ENCODE assay signal across 8 cellular contexts in genomic region chr11:130915556-130916237, GRCh38. TPM values are rescaled to one million over a fixed set of nuclear protein-coding genes. Genes with fewer than 3 reads are reported as not detected.
DNase-seq lines count a peak whose midpoint lies in the region; ATAC-seq and TF ChIP-seq lines count a peak whose summit lies in the region.

No MANE protein-coding gene starts in this region.

- DNase-seq in NOMO-1 treated with DMSO at 0.1 percent for 48 hours (lab: John Stamatoyannopoulos, UW; ENCODE audit: unreplicated experiment) (peak; percentile 29), NOMO-1 treated with dmso at 0.1 percent for 144 hours (lab: John Stamatoyannopoulos, UW; ENCODE audit: unreplicated experiment) (no peak), breast epithelium (ENCODE audit: low spot score in 2 of 2) (peak in 1 of 2 donors; percentile 28), mucosa of descending colon (peak; percentile 11 to 53 (median 33)), 8988T (no peak), Ammon's horn (ENCODE audit: low spot score) (no peak)
- no peak for DNase-seq in NK-92 treated with Interleukin-12 subunit alpha and Interleukin-12 subunit beta, amount 100 ng/mL, for 24 hours (lab: John Stamatoyannopoulos, UW)

- no peak for TF ChIP-seq CTCF in breast epithelium (IDR thresholded peaks at IDR 0.05)
- no peak for TF ChIP-seq CTCF in mucosa of descending colon (IDR thresholded peaks at IDR 0.05)

- peak overlapping the region; percentile 92 for H3K9ac ChIP-seq in HUES6 (ENCODE audit: low read length)

- ATAC-seq in mucosa of descending colon = no peak

- TF ChIP-seq POLR2A in breast epithelium (IDR thresholded peaks at IDR 0.05) = no peak

- H3K4me1 ChIP-seq in HUES6 (ENCODE audit: control insufficient read depth, insufficient read depth, low read length) (peaks cover 18% of the 10 kb centered on the region), breast epithelium (peaks cover 3 to 6% of the 10 kb centered on the region in 2 donors), mucosa of descending colon (ENCODE audit: low read depth) (peaks cover 8% of the 10 kb centered on the region)

- H3K27ac ChIP-seq in HUES6 (ENCODE audit: low read depth, low read length) (peak overlapping the region; percentile 90), breast epithelium (peak overlapping the region; percentile 87 to 93)

- H3K36me3 ChIP-seq in HUES6 (ENCODE audit: control insufficient read depth, insufficient read depth, low read length) = peaks cover 28% of the 10 kb centered on the region
- H3K36me3 ChIP-seq in breast epithelium = no peaks in the 10 kb centered on the region
- H3K36me3 ChIP-seq in mucosa of descending colon (ENCODE audit: low read depth) = no peaks in the 10 kb centered on the region

- H3K4me3 ChIP-seq in HUES6 (ENCODE audit: low read depth, low read length) = peak overlapping the region; percentile 96
- peak overlapping the region; percentile 72 to 99 (median 95) for H3K4me3 ChIP-seq in breast epithelium
- peak overlapping the region; percentile 56 for H3K4me3 ChIP-seq in mucosa of descending colon

- no peaks in the 10 kb centered on the region for H3K9me3 ChIP-seq in HUES6 (ENCODE audit: control insufficient read depth, insufficient read depth, low read depth, low read length)
- no peaks in the 10 kb centered on the region for H3K9me3 ChIP-seq in breast epithelium
- no peaks in the 10 kb centered on the region for H3K9me3 ChIP-seq in mucosa of descending colon

- H3K27me3 ChIP-seq in HUES6 (ENCODE audit: control insufficient read depth, insufficient read depth, low read length) = peaks cover 18% of the 10 kb centered on the region
- no peaks in the 10 kb centered on the region for H3K27me3 ChIP-seq in breast epithelium

- intact Hi-C loops in breast epithelium (cut with DNase I; ENCODE audit: low total_unique reads) = no loop called here
- intact Hi-C loops in mucosa of descending colon (cut with DNase I, micrococcal nuclease) = no loop called here

RNA-seq across cellular contexts. Expression of gene SNX19, which starts 0.6 kb away (rescaled TPM):
- total RNA-seq in breast epithelium (100 to 1,000 TPM in 2 of 3 donors, 10 to 100 TPM in 1; 91.0 to 119 (median 100) TPM), mucosa of descending colon (10 to 100 TPM; 53.1 to 87.5 (median 76.7) TPM)

Comparison
In these comparisons a context has a peak if more than half of its experiments do, and no peak if none do; other contexts are left out.
1. DNase-seq: peak in NOMO-1 treated with DMSO at 0.1 percent for 48 hours (single experiment) and mucosa of descending colon (3 of 3); none in NOMO-1 treated with dmso at 0.1 percent for 144 hours (single experiment), NK-92 treated with Interleukin-12 subunit alpha and Interleukin-12 subunit beta, amount 100 ng/mL, for 24 hours (single experiment), 8988T (single experiment) and Ammon's horn (single experiment).
2. Peak in every context shown above with its lines, with median percentiles within 50 percentile points of each other: H3K4me3 ChIP-seq.